14 cellular contexts compared by ENCODE assay signal in the genomic region with DNA sequence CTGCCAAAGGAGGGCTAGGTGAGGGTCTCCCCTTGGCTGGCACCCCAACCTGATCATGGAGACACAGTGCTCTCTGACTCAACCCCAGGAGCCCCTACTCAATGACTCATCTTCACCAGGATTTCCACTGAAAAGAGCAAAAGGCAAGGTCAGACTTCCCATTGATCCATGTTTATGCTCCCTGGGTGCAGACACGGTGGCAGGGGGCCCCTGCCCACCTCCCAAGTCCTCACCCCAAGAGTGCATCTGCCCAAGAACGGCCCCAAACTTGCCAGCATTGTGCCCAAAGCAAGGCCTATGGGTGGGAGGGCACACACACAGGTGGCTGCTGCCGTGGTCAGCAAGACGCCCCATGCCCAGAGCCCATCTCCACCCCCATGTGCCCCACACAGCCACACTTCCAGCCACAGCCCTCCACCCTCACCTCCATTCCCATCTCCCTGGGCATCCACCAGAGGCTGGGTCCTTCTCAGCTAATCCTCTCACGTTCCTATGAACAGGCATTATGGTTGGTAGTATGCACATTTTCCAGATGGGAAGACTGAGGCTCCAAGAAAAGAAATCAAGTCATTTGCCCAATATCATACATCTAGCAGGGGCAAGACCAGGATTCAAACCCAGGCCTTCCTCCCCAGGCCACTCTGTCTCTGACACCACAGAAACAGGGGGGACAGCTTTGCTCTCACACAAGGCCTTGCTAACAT. TPM values are rescaled to one million over a fixed set of nuclear protein-coding genes. Genes with fewer than 3 reads are reported as not detected.
DNase-seq lines count a peak whose midpoint lies in the region; ATAC-seq, FAIRE-seq and TF ChIP-seq lines count a peak whose summit lies in the region.
"Had no signal": no experiment of that assay in that cellular context is flagged by ENCODE, and none has a peak within 500 bp of the region (broad histone marks: within the 10 kb centered on the region; RNA-seq: fewer than 3 reads in every experiment).

No MANE protein-coding gene starts in this region.

- POLR2A ChIA-PET in CD8-positive, alpha-beta memory T cell (lab: Charles Lee), result interaction anchor here (1.4 to 1.5 kb wide), 2 partner anchors 20 to 65 kb away, joined by 4 read pairs; no protein-coding TSS in a partner anchor
- POLR2A ChIA-PET in activated B cell treated with CpG ODN at 0.5 μM for 24 hours (lab: Charles Lee), result interaction anchor here (0.6 to 14.1 kb wide), 9 partner anchors 10 to 28 kb away, joined by 3 to 312 read pairs (median 3); no protein-coding TSS in a partner anchor

- no peak for DNase-seq in CD8-positive, alpha-beta memory T cell
- DNase-seq in activated B cell treated with CpG ODN at 0.5 μM for 24 hours, result no peak
- peak; percentile 46 for DNase-seq in kidney
- DNase-seq in stimulated activated naive B cell treated with anti-CD40 and anti-IgM and Interleukin-4, amounts not matched to agents 10 μg/mL and 1 μg/mL and 100 μg/mL, for 72 hours, result no peak
- DNase-seq in SK-N-DZ (ENCODE audit: low spot score), result no peak
- no peak for DNase-seq in AG08396 (ENCODE audit: low spot score)
- DNase-seq: activated CD4-positive, alpha-beta T cell treated with anti-CD3 and anti-CD28 coated beads, Interleukin-2, amount 50 U/mL, for 1 hour; DMS79; heart right ventricle; NCI-H1417 treated with DMSO at 0.1 percent for 48 hours; NCI-H345 had no signal

- H3K9me3 ChIP-seq in CD8-positive, alpha-beta memory T cell (ENCODE audit: low read length), result no peaks in the 10 kb centered on the region
- H3K9me3 ChIP-seq in kidney (ENCODE audit: control insufficient read depth in 1 of 2, low read length in 2 of 2), result no peaks in the 10 kb centered on the region
- H3K9me3 ChIP-seq: BLaER1, heart right ventricle had no signal

- peak overlapping the region in 7 of 8 donors; percentile 77 to 98 (median 87) for H3K27ac Mint-ChIP-seq in CD8-positive, alpha-beta memory T cell
- H3K27ac Mint-ChIP-seq in activated B cell treated with CpG ODN at 0.5 μM for 24 hours, result peak overlapping the region; percentile 77
- peak overlapping the region; percentile 80 for H3K27ac Mint-ChIP-seq in stimulated activated naive B cell treated with anti-CD40 and anti-IgM and Interleukin-4, amounts not matched to agents 10 μg/mL and 1 μg/mL and 100 μg/mL, for 72 hours
- H3K27ac Mint-ChIP-seq: activated T-helper 2 cell treated with anti-CD3 and anti-CD28 coated beads, Interferon-gamma antibody, Interleukin-2, Interleukin-4, amounts not matched to agents 10 μg/mL and 5 μg/mL and 100 μg/mL, durations not matched to agents 14 hours and 24 hours and 36 hours had no signal

- H3K4me3 ChIP-seq in CD8-positive, alpha-beta memory T cell (ENCODE audit: low read length), result no peak overlapping the region
- H3K4me3 ChIP-seq in kidney (ENCODE audit: low read length in 2 of 2), result no peak overlapping the region
- H3K4me3 ChIP-seq: BLaER1, heart right ventricle had no signal

- H3K9ac ChIP-seq in kidney (ENCODE audit: low read length in 2 of 2), result no peak overlapping the region

- H3K4me1 Mint-ChIP-seq in CD8-positive, alpha-beta memory T cell, result peaks cover 90 to 93% (median 92%) of the 10 kb centered on the region in 3 donors
- H3K4me1 Mint-ChIP-seq in activated B cell treated with CpG ODN at 0.5 μM for 24 hours, result peaks cover 97% of the 10 kb centered on the region
- H3K4me1 Mint-ChIP-seq in stimulated activated naive B cell treated with anti-CD40 and anti-IgM and Interleukin-4, amounts not matched to agents 10 μg/mL and 1 μg/mL and 100 μg/mL, for 72 hours, result peaks cover 74 to 88% of the 10 kb centered on the region in 2 donors

- H3K36me3 ChIP-seq in CD8-positive, alpha-beta memory T cell (ENCODE audit: insufficient read depth, low read length), result no peaks in the 10 kb centered on the region
- H3K36me3 ChIP-seq in kidney (ENCODE audit: control insufficient read depth in 1 of 2, insufficient read depth in 2 of 2, low read length in 2 of 2), result no peaks in the 10 kb centered on the region
- H3K36me3 ChIP-seq: heart right ventricle had no signal

- intact Hi-C loops in activated B cell treated with CpG ODN at 0.5 μM for 24 hours (cut with micrococcal nuclease) (loop anchor here (10.0 kb wide), 1 partner anchor 1332 kb away; no protein-coding TSS in a partner anchor), kidney (cut with DNase I) (no loop called here)

- no peaks in the 10 kb centered on the region for H3K27me3 Mint-ChIP-seq in CD8-positive, alpha-beta memory T cell
- H3K27me3 Mint-ChIP-seq in activated B cell treated with CpG ODN at 0.5 μM for 24 hours, result no peaks in the 10 kb centered on the region
- no peaks in the 10 kb centered on the region for H3K27me3 Mint-ChIP-seq in stimulated activated naive B cell treated with anti-CD40 and anti-IgM and Interleukin-4, amounts not matched to agents 10 μg/mL and 1 μg/mL and 100 μg/mL, for 72 hours

- H3K27ac ChIP-seq in CD8-positive, alpha-beta memory T cell (ENCODE audit: low read depth, low read length), result no peak overlapping the region
- peak overlapping the region in 1 of 2 donors; percentile 5 for H3K27ac ChIP-seq in kidney (ENCODE audit: low read depth in 2 of 2, low read length in 2 of 2)
- H3K27ac ChIP-seq: BLaER1 had no signal

- TF ChIP-seq CTCF in activated B cell treated with CpG ODN at 0.5 μM for 24 hours (IDR thresholded peaks at IDR 0.05), result no peak
- TF ChIP-seq CTCF in kidney (IDR thresholded peaks at IDR 0.05; ENCODE audit: borderline replicate concordance, extremely low read depth, insufficient read depth), result no peak

- no peak for FAIRE-seq in kidney (lab: Jason Lieb, UNC)

- CTCF ChIA-PET in CD8-positive, alpha-beta memory T cell (lab: Charles Lee), result interaction anchor here (0.6 to 23.7 kb wide), 7 partner anchors 10 to 1751 kb away, joined by 3 to 397 read pairs (median 4); no protein-coding TSS in a partner anchor
- CTCF ChIA-PET in activated B cell treated with CpG ODN at 0.5 μM for 24 hours (lab: Charles Lee), result interaction anchor here (1.1 kb wide), 1 partner anchor 12 kb away, joined by 3 read pairs; no protein-coding TSS in a partner anchor

- H3K27me3 ChIP-seq in CD8-positive, alpha-beta memory T cell (ENCODE audit: insufficient read depth, low read length, poor library complexity, severe bottlenecking), result no peaks in the 10 kb centered on the region
- H3K27me3 ChIP-seq: BLaER1, heart right ventricle had no signal

- peak overlapping the region in 3 of 7 donors; percentile 28 to 63 (median 32) for H3K4me3 Mint-ChIP-seq in CD8-positive, alpha-beta memory T cell
- no peak overlapping the region for H3K4me3 Mint-ChIP-seq in activated B cell treated with CpG ODN at 0.5 μM for 24 hours
- no peak overlapping the region for H3K4me3 Mint-ChIP-seq in stimulated activated naive B cell treated with anti-CD40 and anti-IgM and Interleukin-4, amounts not matched to agents 10 μg/mL and 1 μg/mL and 100 μg/mL, for 72 hours

- H3K9me3 Mint-ChIP-seq in CD8-positive, alpha-beta memory T cell, result no peaks in the 10 kb centered on the region
- H3K9me3 Mint-ChIP-seq in activated B cell treated with CpG ODN at 0.5 μM for 24 hours, result no peaks in the 10 kb centered on the region
- H3K9me3 Mint-ChIP-seq in stimulated activated naive B cell treated with anti-CD40 and anti-IgM and Interleukin-4, amounts not matched to agents 10 μg/mL and 1 μg/mL and 100 μg/mL, for 72 hours, result no peaks in the 10 kb centered on the region
- H3K9me3 Mint-ChIP-seq: activated T-helper 2 cell treated with anti-CD3 and anti-CD28 coated beads, Interferon-gamma antibody, Interleukin-2, Interleukin-4, amounts not matched to agents 10 μg/mL and 5 μg/mL and 100 μg/mL, durations not matched to agents 14 hours and 24 hours and 36 hours had no signal

- H3K36me3 Mint-ChIP-seq in CD8-positive, alpha-beta memory T cell, result peaks cover 0 to 21% (median 2%) of the 10 kb centered on the region in 3 donors
- peaks cover 32% of the 10 kb centered on the region for H3K36me3 Mint-ChIP-seq in activated B cell treated with CpG ODN at 0.5 μM for 24 hours (ENCODE audit: low read depth)
- peaks cover 4 to 21% of the 10 kb centered on the region in 2 donors for H3K36me3 Mint-ChIP-seq in stimulated activated naive B cell treated with anti-CD40 and anti-IgM and Interleukin-4, amounts not matched to agents 10 μg/mL and 1 μg/mL and 100 μg/mL, for 72 hours

- ATAC-seq in activated B cell treated with CpG ODN at 0.5 μM for 24 hours (ENCODE audit: low read depth) (no peak), GM18511 (IDR thresholded peaks at IDR 0.05; ENCODE audit: unreplicated experiment) (no peak)
- no peak for ATAC-seq in stimulated activated naive B cell treated with anti-CD40 and anti-IgM and Interleukin-4, amounts not matched to agents 10 μg/mL and 1 μg/mL and 100 μg/mL, for 72 hours (replicated peaks)
- ATAC-seq: heart right ventricle had no signal

- H3K4me1 ChIP-seq in CD8-positive, alpha-beta memory T cell (ENCODE audit: insufficient read depth, low read length), result peaks cover 88% of the 10 kb centered on the region
- H3K4me1 ChIP-seq in kidney (ENCODE audit: control insufficient read depth in 1 of 2, insufficient read depth in 1 of 2, low read depth in 1 of 2, low read length in 2 of 2), result peaks cover 61 to 69% of the 10 kb centered on the region in 2 donors

RNA-seq across cellular contexts. Expression of gene FAM53B, which starts 31.3 kb away (rescaled TPM):
- 10 to 100 TPM; 28.8 to 29.2 TPM for total RNA-seq in CD8-positive, alpha-beta memory T cell
- polyA plus RNA-seq in CD8-positive, alpha-beta memory T cell, result 41.6 TPM
- total RNA-seq in activated B cell treated with CpG ODN at 0.5 μM for 24 hours, result 70.9 and 73.9 TPM in 2 replicates
- total RNA-seq in kidney, result 30.0 TPM
- polyA plus RNA-seq in kidney (ENCODE audit: insufficient read depth, low read depth, low replicate concordance), result 11.8 TPM
- polyA plus RNA-seq in SK-N-DZ (2014; cell fraction: cytosol; rRNA removed), result 17.1 and 21.9 TPM in 2 replicates
- polyA plus RNA-seq in SK-N-DZ (2014; cell fraction: nucleus; rRNA removed), result 15.9 and 19.3 TPM in 2 replicates
